8 cellular contexts compared by ENCODE assay signal in the genomic region with DNA sequence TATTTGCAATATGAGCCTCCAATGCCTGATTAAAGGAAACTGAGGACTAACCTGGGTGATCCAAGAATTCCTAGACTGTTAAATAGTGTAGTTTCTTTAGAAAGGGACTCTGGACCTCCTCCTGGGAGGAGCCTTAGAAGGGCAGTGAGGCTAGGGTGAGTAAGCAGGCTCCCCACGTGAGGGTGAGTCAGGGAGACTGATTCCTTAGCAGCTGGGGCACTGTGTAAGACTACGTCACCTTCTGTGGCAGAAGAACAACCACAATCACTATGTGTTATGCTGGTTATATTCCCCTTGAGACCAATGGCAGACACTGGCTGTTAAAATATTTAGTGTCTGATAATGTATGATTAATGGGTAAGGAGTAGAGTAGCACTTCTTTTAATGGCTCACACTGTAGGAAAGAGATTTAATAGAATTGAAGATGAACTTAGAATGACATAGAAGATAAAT. TPM values are rescaled to one million over a fixed set of nuclear protein-coding genes. Genes with fewer than 3 reads are reported as not detected.
DNase-seq lines count a peak whose midpoint lies in the region; ATAC-seq and TF ChIP-seq lines count a peak whose summit lies in the region.
"Had no signal": no experiment of that assay in that cellular context is flagged by ENCODE, and none has a peak within 500 bp of the region (broad histone marks: within the 10 kb centered on the region; RNA-seq: fewer than 3 reads in every experiment).

No MANE protein-coding gene starts in this region.

- H3K9me3 ChIP-seq in HCT116 (ENCODE audit: control insufficient read depth in 1 of 2, insufficient read depth in 1 of 2, low read depth in 1 of 2, low read length in 2 of 2) (no peaks in the 10 kb centered on the region), adipocyte (ENCODE audit: control insufficient read depth, low read length) (no peaks in the 10 kb centered on the region), lung (ENCODE audit: control insufficient read depth in 2 of 2, insufficient read depth in 1 of 2, low read length in 1 of 2) (peaks cover 0 to 4% of the 10 kb centered on the region in 2 donors), suprapubic skin (no peaks in the 10 kb centered on the region)

- H3K27ac ChIP-seq in HCT116 (ENCODE audit: low read depth, low read length), result no peak overlapping the region
- H3K27ac ChIP-seq in lung (ENCODE audit: low read depth in 1 of 2, low read length in 1 of 2), result no peak overlapping the region
- peak overlapping the region; percentile 6 for H3K27ac ChIP-seq in suprapubic skin

- H3K9ac ChIP-seq in HCT116 (ENCODE audit: low read length) (no peak overlapping the region), adipocyte (ENCODE audit: low read length) (peak overlapping the region; percentile 46)

- no peak for TF ChIP-seq POLR2A in HCT116 (IDR thresholded peaks at IDR 0.05; ENCODE audit: borderline replicate concordance, extremely low read depth, insufficient read depth, insufficient read length)
- no peak for TF ChIP-seq POLR2A in suprapubic skin (IDR thresholded peaks at IDR 0.05)

- POLR2A ChIA-PET in HCT116 (lab: Charles Lee), result interaction anchor here (1.0 kb wide), 1 partner anchor 489 kb away, joined by 4 read pairs; no protein-coding TSS in a partner anchor

- TF ChIP-seq EP300 in suprapubic skin (IDR thresholded peaks at IDR 0.05), result no peak

- ATAC-seq in GM18499 (IDR thresholded peaks at IDR 0.05; ENCODE audit: insufficient read depth, unreplicated experiment), result peak; percentile 92
- ATAC-seq in HCT116, result peak; percentile 100
- peak; percentile 80 for ATAC-seq in lung (ENCODE audit: insufficient read depth, low FRiP score)

- intact Hi-C loops in HCT116 (cut with micrococcal nuclease), result no loop called here

- no peaks in the 10 kb centered on the region for H3K36me3 ChIP-seq in HCT116 (ENCODE audit: control insufficient read depth in 1 of 2, insufficient read depth in 2 of 2, low read length in 2 of 2)
- H3K36me3 ChIP-seq in adipocyte (ENCODE audit: control insufficient read depth, insufficient read depth, low read length, severe bottlenecking), result no peaks in the 10 kb centered on the region
- H3K36me3 ChIP-seq in lung (ENCODE audit: control insufficient read depth in 2 of 2, insufficient read depth in 2 of 2, low read length in 2 of 2), result no peaks in the 10 kb centered on the region
- H3K36me3 ChIP-seq in suprapubic skin, result no peaks in the 10 kb centered on the region

- peak overlapping the region; percentile 61 for H2AFZ ChIP-seq in HCT116 (ENCODE audit: low read depth, low read length, poor library complexity, severe bottlenecking)

- H3K27me3 ChIP-seq in HCT116 (ENCODE audit: insufficient read depth, low read length), result no peaks in the 10 kb centered on the region
- peaks cover 8% of the 10 kb centered on the region for H3K27me3 ChIP-seq in adipocyte (replicated peaks; ENCODE audit: control insufficient read depth, insufficient read depth, low read length)
- H3K27me3 ChIP-seq in lung (ENCODE audit: control insufficient read depth, insufficient read depth), result no peaks in the 10 kb centered on the region
- peaks cover 10% of the 10 kb centered on the region for H3K27me3 ChIP-seq in suprapubic skin

- H3K4me1 ChIP-seq in HCT116 (ENCODE audit: control insufficient read depth in 1 of 2, insufficient read depth in 2 of 2, low read length in 2 of 2) (peaks cover 7 to 16% of the 10 kb centered on the region in 2 experiments), adipocyte (ENCODE audit: control insufficient read depth, insufficient read depth, low read length) (peaks cover 33% of the 10 kb centered on the region), lung (ENCODE audit: control insufficient read depth in 2 of 2, insufficient read depth in 2 of 2, low read length in 2 of 2) (no peaks in the 10 kb centered on the region), suprapubic skin (no peaks in the 10 kb centered on the region)

- no peaks in the 10 kb centered on the region for H4K20me1 ChIP-seq in HCT116 (ENCODE audit: insufficient read depth)

- CTCF ChIA-PET in HCT116 (lab: Charles Lee), result interaction anchor here (0.7 kb wide), 1 partner anchor 24 kb away, joined by 3 read pairs; no protein-coding TSS in a partner anchor

- H3K9me2 ChIP-seq in HCT116 (ENCODE audit: insufficient read depth), result no peaks in the 10 kb centered on the region

- H3K79me2 ChIP-seq in HCT116 (ENCODE audit: insufficient read depth, low read length), result no peaks in the 10 kb centered on the region

- H3K4me3 ChIP-seq in HCT116 (replicated peaks in 1 of 2; ENCODE audit: low read depth in 1 of 2, low read length in 2 of 2), result peak overlapping the region in 1 of 2 experiments; percentile 5; a peak in 1 of 4 replicates
- peak overlapping the region; percentile 53 for H3K4me3 ChIP-seq in adipocyte (ENCODE audit: low read length)
- no peak overlapping the region for H3K4me3 ChIP-seq in lung
- no peak overlapping the region for H3K4me3 ChIP-seq in suprapubic skin

- peak; percentile 81 for DNase-seq in HCT116 (ENCODE audit: low read depth, low spot score)
- peak; percentile 96 for DNase-seq in MV-4-11 (lab: John Stamatoyannopoulos, UW)
- DNase-seq in adipocyte (ENCODE audit: low read depth), result peak; percentile 97
- DNase-seq in lung (ENCODE audit: low spot score), result peak; percentile 35
- DNase-seq in suprapubic skin (ENCODE audit: low spot score in 2 of 2), result peak in 1 of 2 donors; percentile 85
- no peak for DNase-seq in NCI-H774 (lab: John Stamatoyannopoulos, UW)

- no peak for TF ChIP-seq CTCF in HCT116 (IDR thresholded peaks at IDR 0.05 in 2 of 3, conservative IDR thresholded peaks at IDR 0.05 in 1 of 3; ENCODE audit: borderline replicate concordance in 1 of 3, insufficient read depth in 1 of 3, low read depth in 2 of 3, low read length in 2 of 3)
- TF ChIP-seq CTCF in lung (IDR thresholded peaks at IDR 0.05; ENCODE audit: control extremely low read depth, extremely low read depth), result no peak
- no peak for TF ChIP-seq CTCF in suprapubic skin (IDR thresholded peaks at IDR 0.05)

- TF ChIP-seq RAD21 in HCT116 (IDR thresholded peaks at IDR 0.05; ENCODE audit: low read depth), result no peak

- peak overlapping the region; percentile 49 for H3K4me2 ChIP-seq in HCT116 (ENCODE audit: low read length)

- 31 to 42% methylated on average over 2 of the region's 2 CpGs for WGBS in lung, 2 donors
- 17% methylated on average over 2 of the region's 2 CpGs for WGBS in suprapubic skin

- no TSS peak for BruUV-seq in HCT116 (replicated peaks; lab: Mats Ljungman, UMichigan)

- RAD21 ChIA-PET in HCT116 (lab: Charles Lee; ENCODE audit: low non-redundant PET in 1 of 2, low total read pairs in 2 of 2, uncharacterized antibody in 2 of 2, unreplicated experiment in 2 of 2), result no interaction called here

TF ChIP-seq in HCT116, 20 proteins besides CTCF, POLR2A, EP300 and RAD21 (continues in another document):
- TF ChIP-seq ZNF274 (IDR thresholded peaks at IDR 0.05; ENCODE audit: low read depth, low read length), result no peak
- no peak for TF ChIP-seq CEBPB (IDR thresholded peaks at IDR 0.05; ENCODE audit: low read depth)
- TF ChIP-seq, protein P1, sequence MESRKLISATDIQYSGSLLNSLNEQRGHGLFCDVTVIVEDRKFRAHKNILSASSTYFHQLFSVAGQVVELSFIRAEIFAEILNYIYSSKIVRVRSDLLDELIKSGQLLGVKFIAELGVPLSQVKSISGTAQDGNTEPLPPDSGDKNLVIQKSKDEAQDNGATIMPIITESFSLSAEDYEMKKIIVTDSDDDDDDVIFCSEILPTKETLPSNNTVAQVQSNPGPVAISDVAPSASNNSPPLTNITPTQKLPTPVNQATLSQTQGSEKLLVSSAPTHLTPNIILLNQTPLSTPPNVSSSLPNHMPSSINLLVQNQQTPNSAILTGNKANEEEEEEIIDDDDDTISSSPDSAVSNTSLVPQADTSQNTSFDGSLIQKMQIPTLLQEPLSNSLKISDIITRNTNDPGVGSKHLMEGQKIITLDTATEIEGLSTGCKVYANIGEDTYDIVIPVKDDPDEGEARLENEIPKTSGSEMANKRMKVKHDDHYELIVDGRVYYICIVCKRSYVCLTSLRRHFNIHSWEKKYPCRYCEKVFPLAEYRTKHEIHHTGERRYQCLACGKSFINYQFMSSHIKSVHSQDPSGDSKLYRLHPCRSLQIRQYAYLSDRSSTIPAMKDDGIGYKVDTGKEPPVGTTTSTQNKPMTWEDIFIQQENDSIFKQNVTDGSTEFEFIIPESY (IDR thresholded peaks at IDR 0.05; ENCODE audit: extremely low read depth, insufficient replicate concordance, low read length), result no peak
- TF ChIP-seq SIN3A (IDR thresholded peaks at IDR 0.05; ENCODE audit: low read depth), result no peak
- TF ChIP-seq CBX3 (IDR thresholded peaks at IDR 0.05; ENCODE audit: low read depth), result 0 out of 2 replicates have a peak, but pooled peaks have one; percentile 48
- no peak for TF ChIP-seq ELF1 (IDR thresholded peaks at IDR 0.05; ENCODE audit: borderline replicate concordance, low read depth)
- TF ChIP-seq, protein P2, sequence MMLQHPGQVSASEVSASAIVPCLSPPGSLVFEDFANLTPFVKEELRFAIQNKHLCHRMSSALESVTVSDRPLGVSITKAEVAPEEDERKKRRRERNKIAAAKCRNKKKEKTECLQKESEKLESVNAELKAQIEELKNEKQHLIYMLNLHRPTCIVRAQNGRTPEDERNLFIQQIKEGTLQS (IDR thresholded peaks at IDR 0.05), result peak; percentile 60; the same call in 1 of the 2 replicates
- peak; percentile 91 for TF ChIP-seq JUND (IDR thresholded peaks at IDR 0.05)
- TF ChIP-seq, protein P3, sequence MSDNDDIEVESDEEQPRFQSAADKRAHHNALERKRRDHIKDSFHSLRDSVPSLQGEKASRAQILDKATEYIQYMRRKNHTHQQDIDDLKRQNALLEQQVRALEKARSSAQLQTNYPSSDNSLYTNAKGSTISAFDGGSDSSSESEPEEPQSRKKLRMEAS (IDR thresholded peaks at IDR 0.05), result peak; percentile 52; the same call in 1 of the 2 replicates
- TF ChIP-seq ZFX (IDR thresholded peaks at IDR 0.05), result no peak

RNA-seq across cellular contexts. Expression of a gene that starts 53.3 kb away (rescaled TPM):
- total RNA-seq in HCT116 (2021; ENCODE audit: unreplicated experiment) (0.07 TPM), lung (under 1 TPM in 1 of 2 donors, not detected in 1; 0.23 TPM), suprapubic skin (under 1 TPM in 1 of 4 donors, not detected in 3; 0.26 TPM)
- polyA plus RNA-seq in HCT116 (2012), result not detected in 2 replicates
- under 1 TPM in 1 of 2 donors, not detected in 1; under 0.01 TPM for polyA plus RNA-seq in lung
- total RNA-seq: activated CD8-positive, alpha-beta memory T cell treated with anti-CD3 and anti-CD28 coated beads for 36 hours had no signal

RNA-seq across cellular contexts. Expression of a gene that starts 56.9 kb away (rescaled TPM):
- total RNA-seq in HCT116 (2021; ENCODE audit: unreplicated experiment) (12.7 TPM), lung (1 to 10 TPM; 6.2 to 7.3 TPM), suprapubic skin (10 to 100 TPM in 3 of 4 donors, 1 to 10 TPM in 1; 9.6 to 17.9 (median 11.6) TPM)
- 3.9 and 5.1 TPM in 2 replicates for polyA plus RNA-seq in HCT116 (2012)
- polyA plus RNA-seq in lung, result 1 to 10 TPM; 1.8 to 3.1 TPM
